Comparison of ENCODE assay signal across 9 cellular contexts in the genomic region with DNA sequence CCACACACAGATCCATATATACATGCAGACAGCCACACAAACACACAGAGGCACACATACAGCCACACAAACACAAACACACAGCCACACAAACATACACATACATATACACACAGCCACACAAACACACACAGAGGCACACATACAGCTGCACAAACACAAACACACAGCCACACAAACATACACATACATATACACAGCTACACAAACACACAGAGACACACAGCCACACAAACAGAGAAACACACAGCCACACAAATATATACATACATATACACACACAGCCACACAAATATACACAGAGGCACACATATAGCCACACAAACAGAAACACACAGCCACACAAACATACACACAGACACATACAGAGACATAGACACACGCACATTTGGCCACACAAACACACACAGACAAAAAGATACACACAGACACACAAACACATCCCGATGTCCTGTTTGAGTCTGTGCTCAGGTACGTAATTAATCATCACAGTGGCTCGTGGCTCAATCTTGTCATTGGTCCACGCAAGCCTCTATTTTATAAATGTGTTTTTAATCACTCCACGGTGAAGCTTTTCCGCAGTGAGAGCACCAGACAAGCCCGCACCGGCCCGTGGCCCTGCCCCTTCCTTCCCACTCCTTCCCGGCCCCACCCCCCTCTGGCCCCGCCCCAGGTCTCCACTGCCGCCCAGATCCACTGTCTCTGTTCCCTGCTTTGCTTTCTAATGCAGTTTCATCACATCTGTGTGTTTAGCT.
DNase-seq lines count a peak whose midpoint lies in the region; ATAC-seq and TF ChIP-seq lines count a peak whose summit lies in the region.
"Had no signal": no experiment of that assay in that cellular context is flagged by ENCODE, and none has a peak within 500 bp of the region (broad histone marks: within the 10 kb centered on the region; RNA-seq: fewer than 3 reads in every experiment).

No MANE protein-coding gene starts in this region.

- ATAC-seq in psoas muscle, result no peak

- H3K36me3 ChIP-seq in ACC112 (ENCODE audit: insufficient read depth, low read length), result no peaks in the 10 kb centered on the region
- H3K36me3 ChIP-seq in adipocyte (ENCODE audit: control insufficient read depth, insufficient read depth, low read length, severe bottlenecking), result no peaks in the 10 kb centered on the region
- H3K36me3 ChIP-seq in psoas muscle (ENCODE audit: insufficient read depth in 1 of 2, low read depth in 1 of 2), result no peaks in the 10 kb centered on the region
- no peaks in the 10 kb centered on the region for H3K36me3 ChIP-seq in Peyer's patch

- peak overlapping the region; percentile 69 for H3K4me3 ChIP-seq in ACC112 (ENCODE audit: low read depth, low read length)
- peak overlapping the region; percentile 50 for H3K4me3 ChIP-seq in adipocyte (ENCODE audit: low read length)
- H3K4me3 ChIP-seq in psoas muscle, result no peak overlapping the region
- no peak overlapping the region for H3K4me3 ChIP-seq in Peyer's patch

- no peak for TF ChIP-seq CTCF in psoas muscle (IDR thresholded peaks at IDR 0.05)
- no peak for TF ChIP-seq CTCF in Peyer's patch (IDR thresholded peaks at IDR 0.05)

- peaks cover 5% of the 10 kb centered on the region for H3K4me1 ChIP-seq in ACC112 (ENCODE audit: control insufficient read depth, insufficient read depth, low read length, unreplicated experiment)
- no peaks in the 10 kb centered on the region for H3K4me1 ChIP-seq in adipocyte (ENCODE audit: control insufficient read depth, insufficient read depth, low read length)
- H3K4me1 ChIP-seq in psoas muscle, result no peaks in the 10 kb centered on the region
- no peaks in the 10 kb centered on the region for H3K4me1 ChIP-seq in Peyer's patch

- H3K27me3 ChIP-seq in ACC112 (ENCODE audit: insufficient read depth, low read length) (no peaks in the 10 kb centered on the region), adipocyte (replicated peaks; ENCODE audit: control insufficient read depth, insufficient read depth, low read length) (peaks cover 4% of the 10 kb centered on the region), psoas muscle (ENCODE audit: insufficient read depth in 3 of 3, low read length in 2 of 3) (peaks cover 0 to 6% (median 4%) of the 10 kb centered on the region in 3 donors), Peyer's patch (no peaks in the 10 kb centered on the region)

- WGBS in psoas muscle, 3 donors, result 17 to 29% (median 19%) methylated on average over 13 of the region's 13 CpGs

- peaks cover 8% of the 10 kb centered on the region for H3K9me3 ChIP-seq in adipocyte (ENCODE audit: control insufficient read depth, low read length)
- no peaks in the 10 kb centered on the region for H3K9me3 ChIP-seq in psoas muscle
- H3K9me3 ChIP-seq in Peyer's patch, result no peaks in the 10 kb centered on the region

- peak overlapping the region; percentile 79 for H2AFZ ChIP-seq in ACC112 (ENCODE audit: low read length, unreplicated experiment)

- intact Hi-C loops in psoas muscle (cut with DNase I), result no loop called here

- no peak overlapping the region for H3K27ac ChIP-seq in ACC112 (ENCODE audit: low read depth, low read length)
- no peak overlapping the region for H3K27ac ChIP-seq in psoas muscle
- no peak overlapping the region for H3K27ac ChIP-seq in Peyer's patch

- no peaks in the 10 kb centered on the region for H3K79me2 ChIP-seq in ACC112 (ENCODE audit: control insufficient read depth, insufficient read depth, low read length, unreplicated experiment)

- DNase-seq in GM04503 (ENCODE audit: low read depth), result peak; percentile 10
- peak; percentile 8 for DNase-seq in adipocyte (ENCODE audit: low read depth)
- peak; percentile 93 for DNase-seq in iPS-NIHi7 (ENCODE audit: extremely low spot score)
- DNase-seq in midbrain (lab: John Stamatoyannopoulos, UW), result no peak
- no peak for DNase-seq in cerebellum (ENCODE audit: low spot score)
- no peak for DNase-seq in psoas muscle
- no peak for DNase-seq in Peyer's patch
- DNase-seq: T-cell had no signal

- no peak for TF ChIP-seq POLR2A in Peyer's patch (IDR thresholded peaks at IDR 0.05)

- H3K9ac ChIP-seq in adipocyte (ENCODE audit: low read length), result no peak overlapping the region

Comparison
In these comparisons a context has a peak if more than half of its experiments do, and no peak if none do; other contexts are left out.
1. H3K4me3 ChIP-seq: peak in ACC112 (single experiment) and adipocyte (single experiment); none in psoas muscle (single experiment) and Peyer's patch (0 of 4).
2. DNase-seq: peak in GM04503 (single experiment), adipocyte (single experiment) and iPS-NIHi7 (single experiment); none in midbrain (single experiment), cerebellum (single experiment), psoas muscle (0 of 2) and Peyer's patch (0 of 3).